8 cellular contexts compared by ENCODE assay signal in the genomic region with DNA sequence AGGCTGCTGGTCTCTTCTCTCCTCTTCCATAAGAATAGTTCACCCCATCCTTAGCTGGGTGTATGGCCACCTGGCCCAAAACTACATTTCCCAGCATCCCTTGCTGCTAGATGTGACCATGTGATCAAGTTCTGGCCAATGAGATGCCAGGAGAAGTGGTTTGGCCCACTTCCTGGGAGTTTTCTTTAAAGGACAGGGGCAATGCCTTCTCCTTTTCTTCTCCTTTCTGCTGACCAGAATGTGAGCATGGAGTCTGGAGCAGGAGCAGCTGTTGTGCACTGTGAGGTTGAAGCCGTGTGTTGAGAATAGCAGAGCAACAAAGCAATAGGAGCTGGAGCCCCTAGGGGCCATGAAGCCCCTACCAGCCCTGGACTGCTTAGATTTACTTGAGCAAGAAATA. TPM values are rescaled to one million over a fixed set of nuclear protein-coding genes. Genes with fewer than 3 reads are reported as not detected.
DNase-seq lines count a peak whose midpoint lies in the region; ATAC-seq and TF ChIP-seq lines count a peak whose summit lies in the region.

No MANE protein-coding gene starts in this region.

- peaks cover 19% of the 10 kb centered on the region for H3K4me1 ChIP-seq in DND-41 (ENCODE audit: insufficient read depth, low read length)
- H3K4me1 ChIP-seq in PC-3 (ENCODE audit: insufficient read depth, low read length): no peaks in the 10 kb centered on the region
- peaks cover 0 to 16% (median 0%) of the 10 kb centered on the region in 3 donors for H3K4me1 ChIP-seq in gastroesophageal sphincter
- H3K4me1 ChIP-seq in osteoblast (ENCODE audit: insufficient read depth, low read length): no peaks in the 10 kb centered on the region

- BruUV-seq in PC-3 (replicated peaks; lab: Mats Ljungman, UMichigan): no TSS peak

- H2AFZ ChIP-seq in DND-41 (ENCODE audit: low read depth, low read length): peak overlapping the region; percentile 64
- H2AFZ ChIP-seq in PC-3 (ENCODE audit: low read length): 0 out of 2 replicates have a peak overlapping the region, but pooled peaks have one; percentile 48
- H2AFZ ChIP-seq in osteoblast (ENCODE audit: low read length): peak overlapping the region; percentile 82

- H3K36me3 ChIP-seq in DND-41 (ENCODE audit: insufficient read depth, low read length) (no peaks in the 10 kb centered on the region), PC-3 (ENCODE audit: low read depth, low read length) (no peaks in the 10 kb centered on the region), gastroesophageal sphincter (no peaks in the 10 kb centered on the region), osteoblast (ENCODE audit: insufficient read depth, low read length) (no peaks in the 10 kb centered on the region)

- H3K4me3 ChIP-seq in DND-41 (ENCODE audit: low read depth in 1 of 2, low read length in 2 of 2): no peak overlapping the region
- H3K4me3 ChIP-seq in PC-3 (ENCODE audit: low read length): no peak overlapping the region
- H3K4me3 ChIP-seq in gastroesophageal sphincter: no peak overlapping the region
- no peak overlapping the region for H3K4me3 ChIP-seq in osteoblast (ENCODE audit: insufficient read depth, low read length)

- H3K9me3 ChIP-seq in DND-41 (ENCODE audit: insufficient read depth, low read length, severe bottlenecking) (no peaks in the 10 kb centered on the region), PC-3 (ENCODE audit: low read length) (no peaks in the 10 kb centered on the region), gastroesophageal sphincter (no peaks in the 10 kb centered on the region), osteoblast (ENCODE audit: low read depth, low read length) (no peaks in the 10 kb centered on the region)

- no peak overlapping the region for H3K9ac ChIP-seq in DND-41 (ENCODE audit: low read depth, low read length)
- H3K9ac ChIP-seq in PC-3 (ENCODE audit: low read length): no peak overlapping the region

- TF ChIP-seq CTCF in DND-41 (IDR thresholded peaks at IDR 0.05; ENCODE audit: borderline replicate concordance, extremely low read depth, low read length, poor library complexity, severe bottlenecking) (no peak), PC-3 (conservative IDR thresholded peaks at IDR 0.05; ENCODE audit: low read depth, low read length) (no peak), gastroesophageal sphincter (IDR thresholded peaks at IDR 0.05) (no peak), osteoblast (IDR thresholded peaks at IDR 0.05; ENCODE audit: extremely low read depth, low read depth, low read length) (no peak)

- H4K20me1 ChIP-seq in DND-41 (ENCODE audit: insufficient read depth, low read length) (no peaks in the 10 kb centered on the region), PC-3 (ENCODE audit: low read length) (no peaks in the 10 kb centered on the region), osteoblast (ENCODE audit: insufficient read depth, low read length) (no peaks in the 10 kb centered on the region)

- no peaks in the 10 kb centered on the region for H3K79me2 ChIP-seq in DND-41 (ENCODE audit: insufficient read depth, low read length)
- H3K79me2 ChIP-seq in PC-3 (ENCODE audit: low read length): no peaks in the 10 kb centered on the region
- no peaks in the 10 kb centered on the region for H3K79me2 ChIP-seq in osteoblast (ENCODE audit: insufficient read depth, low read length)

- TF ChIP-seq EP300 in gastroesophageal sphincter (IDR thresholded peaks at IDR 0.05): no peak

- CTCF ChIA-PET in PC-3 (lab: Charles Lee): no interaction called here

- no peaks in the 10 kb centered on the region for H3F3A ChIP-seq in PC-3 (ENCODE audit: low read length, unreplicated experiment)

- DNase-seq in DND-41 (peak; percentile 74), PC-3 (peak; percentile 72), osteoblast (ENCODE audit: insufficient read length, low spot score, missing footprints) (peak; percentile 97)
- DNase-seq in activated T-helper 9 cell treated with anti-CD3 and anti-CD28 coated beads, Interleukin-2, amount 50 U/mL, for 16 hours (ENCODE audit: low read depth): peak; percentile 17

- H3K4me2 ChIP-seq in DND-41 (ENCODE audit: insufficient read depth, low read length) (peak overlapping the region; percentile 33; the same call in 1 of the 2 replicates), PC-3 (ENCODE audit: low read length) (no peak overlapping the region), osteoblast (ENCODE audit: insufficient read depth, low read length) (no peak overlapping the region)

- WGBS in gastroesophageal sphincter (ENCODE audit: low coverage in 1 of 2), 2 donors: 80% methylated on average over 1 of the region's 1 CpG; no CpG with 5 or more reads in 1 of the 2 donors

- H3K27ac ChIP-seq in DND-41 (ENCODE audit: low read length): peak overlapping the region; percentile 47; the same call in 1 of the 2 replicates
- H3K27ac ChIP-seq in PC-3 (ENCODE audit: low read length): no peak overlapping the region
- no peak overlapping the region for H3K27ac ChIP-seq in gastroesophageal sphincter
- H3K27ac ChIP-seq in osteoblast (ENCODE audit: low read depth, low read length): no peak overlapping the region

- H3K27me3 ChIP-seq in DND-41 (ENCODE audit: insufficient read depth, low read length, poor library complexity) (no peaks in the 10 kb centered on the region), PC-3 (ENCODE audit: low read length) (no peaks in the 10 kb centered on the region), gastroesophageal sphincter (no peaks in the 10 kb centered on the region), osteoblast (ENCODE audit: insufficient read depth, low read length) (no peaks in the 10 kb centered on the region)

- intact Hi-C loops in PC-3 (cut with micrococcal nuclease): no loop called here

- POLR2A ChIA-PET in PC-3 (lab: Charles Lee; ENCODE audit: unreplicated experiment): no interaction called here

- no peak for TF ChIP-seq POLR2A in gastroesophageal sphincter (IDR thresholded peaks at IDR 0.05)

- ATAC-seq in DND-41 (ENCODE audit: insufficient read depth, low read depth): peak; percentile 75
- peak; percentile 40 for ATAC-seq in HG02678 (IDR thresholded peaks at IDR 0.05; ENCODE audit: unreplicated experiment)
- ATAC-seq in PC-3: peak; percentile 38; the same call in 1 of the 2 replicates
- ATAC-seq in gastroesophageal sphincter: peak; percentile 81
- no peak for ATAC-seq in GM19452 (IDR thresholded peaks at IDR 0.05; ENCODE audit: unreplicated experiment)
- no peak for ATAC-seq in GM19324 (IDR thresholded peaks at IDR 0.05; ENCODE audit: low FRiP score, unreplicated experiment)

- H3K9me2 ChIP-seq in PC-3 (replicated peaks; ENCODE audit: low read length): no peaks in the 10 kb centered on the region

RNA-seq across cellular contexts. Expression of gene C9orf50, which starts 36.8 kb away (rescaled TPM):
- total RNA-seq in PC-3 (2014; rRNA removed): not detected in 2 replicates
- total RNA-seq in gastroesophageal sphincter: under 1 TPM in 1 of 4 donors, not detected in 3; 0.27 TPM
- under 0.01 and 0.36 TPM in 2 replicates for total RNA-seq in osteoblast

RNA-seq across cellular contexts. Expression of gene NTMT1, which starts 41.8 kb away (rescaled TPM):
- total RNA-seq in PC-3 (2014; rRNA removed) (50.2 and 60.6 TPM in 2 replicates), gastroesophageal sphincter (10 to 100 TPM; 12.8 to 24.0 (median 21.8) TPM), osteoblast (26.4 and 28.6 TPM in 2 replicates)

RNA-seq across cellular contexts. Expression of gene ASB6, which starts 57.8 kb away (rescaled TPM):
- total RNA-seq in PC-3 (2014; rRNA removed): 19.1 and 20.8 TPM in 2 replicates
- 10 to 100 TPM; 21.3 to 37.2 (median 28.2) TPM for total RNA-seq in gastroesophageal sphincter
- total RNA-seq in osteoblast: 21.0 and 23.9 TPM in 2 replicates

Comparison
In these comparisons a context has a peak if more than half of its experiments do, and no peak if none do; other contexts are left out.
1. ATAC-seq: peak in DND-41 (single experiment), HG02678 (single experiment), PC-3 (single experiment) and gastroesophageal sphincter (single experiment); none in GM19452 (single experiment) and GM19324 (single experiment).
2. DNase-seq: peak in every context shown above with its lines; median percentile 97 in osteoblast; 74 in DND-41; 72 in PC-3; 17 in activated T-helper 9 cell treated with anti-CD3 and anti-CD28 coated beads, Interleukin-2, amount 50 U/mL, for 16 hours.
3. Peak in every context shown above with its lines, with median percentiles within 50 percentile points of each other: H2AFZ ChIP-seq.